ENCODE assay signal across 11 cellular contexts in the genomic region with DNA sequence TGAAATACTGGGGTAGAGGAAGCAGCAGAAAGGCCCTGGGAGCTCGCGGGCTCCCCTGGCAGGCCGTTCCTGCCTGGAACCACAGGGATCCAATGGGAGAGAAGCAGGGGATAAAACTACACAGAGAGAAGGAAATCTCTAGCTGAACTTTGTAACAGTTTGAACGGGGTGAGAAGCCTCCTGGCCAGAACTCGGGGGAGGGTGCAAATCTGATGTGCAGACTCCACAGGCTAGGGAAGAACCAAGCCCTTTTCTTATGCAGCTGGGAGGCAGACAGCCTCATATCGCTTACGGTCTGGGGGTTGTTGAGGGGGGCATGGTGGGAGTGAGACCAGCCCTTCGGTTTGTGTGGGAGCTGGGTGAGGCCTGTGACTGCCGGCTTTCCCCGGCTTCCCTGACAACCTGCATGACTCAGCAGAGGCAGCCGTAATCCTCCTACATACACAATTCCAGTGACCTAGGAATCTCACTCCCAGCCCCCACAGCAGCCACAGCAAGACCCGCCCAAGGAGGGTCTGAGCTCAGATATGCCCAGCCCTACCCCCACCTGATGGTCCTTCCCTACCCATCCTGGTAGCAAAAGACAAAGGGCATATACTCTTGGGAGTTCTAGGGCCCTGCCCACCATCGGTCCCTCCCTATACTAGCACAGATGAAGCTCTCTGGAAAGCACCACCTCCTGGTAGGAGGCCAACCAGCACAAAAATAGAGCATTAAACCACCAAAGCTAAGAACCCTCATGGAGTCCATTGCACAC.
DNase-seq lines count a peak whose midpoint lies in the region; ATAC-seq and TF ChIP-seq lines count a peak whose summit lies in the region.
"Had no signal": no experiment of that assay in that cellular context is flagged by ENCODE, and none has a peak within 500 bp of the region (broad histone marks: within the 10 kb centered on the region; RNA-seq: fewer than 3 reads in every experiment).

No MANE protein-coding gene starts in this region.

- H3K4me1 ChIP-seq in HUES6 (ENCODE audit: control insufficient read depth, insufficient read depth, low read length) (peaks cover 24% of the 10 kb centered on the region), stomach (peaks cover 0 to 18% (median 12%) of the 10 kb centered on the region in 4 donors)

- H3K27me3 ChIP-seq in HUES6 (ENCODE audit: control insufficient read depth, insufficient read depth, low read length) (no peaks in the 10 kb centered on the region), stomach (no peaks in the 10 kb centered on the region)

- H3K27ac ChIP-seq in HUES6 (ENCODE audit: low read depth, low read length) (peak overlapping the region; percentile 82; the same call in 1 of the 2 replicates), coronary artery (peak overlapping the region; percentile 60 to 77), stomach (peak overlapping the region; percentile 38 to 78 (median 69))

- no peak for TF ChIP-seq POLR2A in stomach (IDR thresholded peaks at IDR 0.05)

- TF ChIP-seq EP300 in stomach (IDR thresholded peaks at IDR 0.05): no peak

- H3K4me3 ChIP-seq in HUES6 (ENCODE audit: low read depth, low read length) (peak overlapping the region; percentile 27; the same call in 1 of the 2 replicates), coronary artery (peak overlapping the region; percentile 46), stomach (peak overlapping the region in 1 of 4 donors; percentile 6)

- H3K9me3 ChIP-seq in HUES6 (ENCODE audit: control insufficient read depth, insufficient read depth, low read depth, low read length) (no peaks in the 10 kb centered on the region), stomach (no peaks in the 10 kb centered on the region)

- intact Hi-C loops in stomach (cut with DNase I; ENCODE audit: low total_unique reads): no loop called here

- peak overlapping the region; percentile 60 for H3K9ac ChIP-seq in HUES6 (ENCODE audit: low read length)

- 37 to 46% (median 41%) methylated on average over 12 to 13 of the region's 13 CpGs for WGBS in stomach, 5 donors

- DNase-seq in coronary artery (ENCODE audit: low spot score) (no peak), kidney tubule cell (ENCODE audit: low spot score) (peak; percentile 65), stomach (no peak), NCI-H2107 treated with DMSO at 0.1 percent for 48 hours (lab: John Stamatoyannopoulos, UW; ENCODE audit: unreplicated experiment) (no peak)
- no peak for DNase-seq in activated CD4-positive, alpha-beta T cell treated with anti-CD3 and anti-CD28 coated beads, Interleukin-2, amount 50 U/mL, for 48 hours
- DNase-seq: activated CD4-positive, alpha-beta T cell treated with anti-CD3 and anti-CD28 coated beads for 36 hours; immature natural killer cell; stimulated activated CD4-positive, alpha-beta T cell treated with anti-CD3 and anti-CD28 coated beads, Interleukin-1b, Interleukin-23, amount 100 ng/mL, for 48 hours had no signal

- H3K36me3 ChIP-seq in HUES6 (ENCODE audit: control insufficient read depth, insufficient read depth, low read length) (no peaks in the 10 kb centered on the region), stomach (no peaks in the 10 kb centered on the region)

- ATAC-seq in GM21360 (IDR thresholded peaks at IDR 0.05; ENCODE audit: unreplicated experiment): no peak
- ATAC-seq in GM18520 (IDR thresholded peaks at IDR 0.05; ENCODE audit: unreplicated experiment): no peak
- ATAC-seq: activated CD4-positive, alpha-beta T cell treated with anti-CD3 and anti-CD28 coated beads for 36 hours had no signal

- TF ChIP-seq CTCF in coronary artery (IDR thresholded peaks at IDR 0.05) (no peak), stomach (IDR thresholded peaks at IDR 0.05) (no peak)
